ENCODE assay signal across 1 cellular context in genomic region chr17:78140169-78141051, GRCh38.
TF ChIP-seq lines count a peak whose summit lies in the region.

No MANE protein-coding gene starts in this region.

TF ChIP-seq in HCT116, 20 proteins besides CTCF, POLR2A, EP300 and RAD21 (continued from another document):
- TF ChIP-seq REST (IDR thresholded peaks at IDR 0.05; ENCODE audit: low read depth) (no peak), ATF3 (IDR thresholded peaks at IDR 0.05) (no peak), POLR2AphosphoS5 (IDR thresholded peaks at IDR 0.05; ENCODE audit: low read depth, low read length) (peak; percentile 67), MAX (IDR thresholded peaks at IDR 0.05) (no peak), ELF1 (IDR thresholded peaks at IDR 0.05; ENCODE audit: borderline replicate concordance, low read depth) (no peak), SP1 (IDR thresholded peaks at IDR 0.05; ENCODE audit: low read depth) (no peak)
